Comparison of ENCODE assay signal across 14 cellular contexts in the genomic region with DNA sequence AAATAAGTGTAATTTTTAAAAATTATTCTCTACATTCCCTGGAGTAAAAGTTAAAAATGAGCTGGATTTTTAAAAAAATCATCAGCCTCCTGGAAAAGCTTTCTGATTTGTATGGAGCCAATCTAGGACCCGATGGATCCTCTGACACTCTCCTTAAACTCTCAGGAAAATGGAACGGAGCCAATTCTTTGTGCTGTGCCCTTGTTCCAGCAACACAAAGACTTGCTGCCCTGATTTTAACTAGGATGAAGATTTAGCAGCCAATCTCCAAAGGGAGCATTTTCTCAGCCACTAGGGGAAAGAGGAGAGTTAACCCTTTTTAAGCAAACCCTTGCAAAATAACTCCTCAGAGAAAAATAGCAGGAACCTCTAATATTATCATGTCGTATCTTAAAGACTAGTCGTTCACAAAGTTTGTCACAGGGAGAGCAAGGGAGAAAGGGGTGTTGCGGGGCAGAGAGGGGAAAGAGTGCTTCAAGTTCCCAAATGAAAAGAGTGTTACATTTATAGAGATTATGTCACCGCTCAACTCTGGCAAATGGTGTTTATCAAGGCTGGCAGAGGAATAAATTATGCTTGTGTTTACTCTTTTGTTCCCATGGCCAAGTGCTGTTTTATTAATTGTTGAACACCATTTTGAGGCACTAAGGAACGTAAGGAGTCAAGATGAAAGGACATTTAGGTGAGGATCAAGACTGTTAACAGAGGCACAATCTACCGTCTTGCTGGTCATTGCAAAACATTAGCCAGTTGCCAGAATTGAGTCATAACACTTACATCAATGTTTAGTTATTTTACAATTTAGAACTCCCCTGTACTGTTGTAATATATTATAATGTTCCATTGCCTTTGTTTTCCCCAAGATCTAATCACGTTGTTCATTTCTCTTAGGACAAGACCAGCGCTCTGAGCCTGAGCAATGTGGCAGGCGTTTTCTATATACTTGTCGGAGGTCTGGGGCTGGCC.
DNase-seq lines count a peak whose midpoint lies in the region; TF ChIP-seq lines count a peak whose summit lies in the region.
"Had no signal": no experiment of that assay in that cellular context is flagged by ENCODE, and none has a peak within 500 bp of the region (broad histone marks: within the 10 kb centered on the region; RNA-seq: fewer than 3 reads in every experiment).

No MANE protein-coding gene starts in this region.

- no peak overlapping the region for H3K4me3 Mint-ChIP-seq in chondrocyte (ENCODE audit: unreplicated experiment)
- H3K4me3 Mint-ChIP-seq in CD14-positive monocyte, result no peak overlapping the region

- H3K9me3 ChIP-seq in tibial artery (no peaks in the 10 kb centered on the region), prostate gland (no peaks in the 10 kb centered on the region)
- H3K9me3 ChIP-seq: upper lobe of right lung had no signal

- peaks cover 3% of the 10 kb centered on the region for H3K27me3 Mint-ChIP-seq in chondrocyte (ENCODE audit: low read depth)
- H3K27me3 Mint-ChIP-seq in CD14-positive monocyte (ENCODE audit: low read depth in 3 of 3), result peaks cover 0 to 3% (median 2%) of the 10 kb centered on the region in 3 donors
- H3K27me3 Mint-ChIP-seq: progenitor cell of endocrine pancreas had no signal

- H3K27me3 ChIP-seq in tibial artery (no peaks in the 10 kb centered on the region), prostate gland (replicated peaks; ENCODE audit: insufficient read depth) (no peaks in the 10 kb centered on the region)
- H3K27me3 ChIP-seq: upper lobe of right lung had no signal

- WGBS in prostate gland, result 37% methylated on average over 12 of the region's 12 CpGs

- H3K27ac Mint-ChIP-seq in chondrocyte (ENCODE audit: unreplicated experiment), result no peak overlapping the region
- no peak overlapping the region for H3K27ac Mint-ChIP-seq in CD14-positive monocyte
- H3K27ac Mint-ChIP-seq: progenitor cell of endocrine pancreas had no signal

- peak overlapping the region; percentile 28 to 41 for H3K27ac ChIP-seq in tibial artery
- H3K27ac ChIP-seq in prostate gland, result no peak overlapping the region
- H3K27ac ChIP-seq: upper lobe of right lung had no signal

- H3K36me3 ChIP-seq in tibial artery (no peaks in the 10 kb centered on the region), prostate gland (no peaks in the 10 kb centered on the region)
- H3K36me3 ChIP-seq: upper lobe of right lung had no signal

- H3K4me3 ChIP-seq in tibial artery (no peak overlapping the region), prostate gland (no peak overlapping the region)
- H3K4me3 ChIP-seq: lung, upper lobe of right lung had no signal

- peaks cover 1% of the 10 kb centered on the region for H3K4me1 Mint-ChIP-seq in chondrocyte (ENCODE audit: low read depth)
- no peaks in the 10 kb centered on the region for H3K4me1 Mint-ChIP-seq in CD14-positive monocyte

- H3K9me3 Mint-ChIP-seq in chondrocyte (ENCODE audit: low read depth) (no peaks in the 10 kb centered on the region), CD14-positive monocyte (peaks cover 0 to 5% (median 0%) of the 10 kb centered on the region in 7 donors)

- DNase-seq in NCI-H748 (lab: John Stamatoyannopoulos, UW; ENCODE audit: unreplicated experiment), result peak; percentile 2
- DNase-seq in NCI-H748 treated with DMSO at 0.1 percent for 48 hours (lab: John Stamatoyannopoulos, UW), result no peak
- peak; percentile 7 for DNase-seq in cerebellar cortex (ENCODE audit: low spot score)
- DNase-seq in iris pigment epithelial cell (ENCODE audit: low read depth), result peak; percentile 14
- no peak for DNase-seq in tibial artery
- DNase-seq in chondrocyte (ENCODE audit: low spot score), result no peak
- DNase-seq in CD14-positive monocyte (ENCODE audit: low spot score), result no peak
- DNase-seq in prostate gland (ENCODE audit: low spot score), result no peak
- DNase-seq: activated CD4-positive, alpha-beta T cell treated with anti-CD3 and anti-CD28 coated beads, Interleukin-2, amount 50 U/mL, for 1 hour; cortex of kidney; NCI-H1694; upper lobe of right lung had no signal

- H3K4me1 ChIP-seq in tibial artery (no peaks in the 10 kb centered on the region), prostate gland (replicated peaks) (no peaks in the 10 kb centered on the region)
- H3K4me1 ChIP-seq: upper lobe of right lung had no signal

- H3K36me3 Mint-ChIP-seq in chondrocyte (ENCODE audit: low read depth) (no peaks in the 10 kb centered on the region), CD14-positive monocyte (no peaks in the 10 kb centered on the region)

- no peak for TF ChIP-seq CTCF in tibial artery (IDR thresholded peaks at IDR 0.05)
- no peak for TF ChIP-seq CTCF in chondrocyte (IDR thresholded peaks at IDR 0.05)
- no peak for TF ChIP-seq CTCF in CD14-positive monocyte (IDR thresholded peaks at IDR 0.05)
- TF ChIP-seq CTCF in prostate gland (IDR thresholded peaks at IDR 0.05), result no peak

- intact Hi-C loops in tibial artery (cut with DNase I; ENCODE audit: low total_unique reads), result no loop called here
- intact Hi-C loops in CD14-positive monocyte (cut with micrococcal nuclease), result no loop called here
- intact Hi-C loops in prostate gland (cut with DNase I), result no loop called here

- TF ChIP-seq POLR2A in prostate gland (IDR thresholded peaks at IDR 0.05), result no peak

Comparison
In these comparisons a context has a peak if more than half of its experiments do, and no peak if none do; other contexts are left out.
1. DNase-seq: peak in NCI-H748 (single experiment), cerebellar cortex (single experiment) and iris pigment epithelial cell (single experiment); none in NCI-H748 treated with DMSO at 0.1 percent for 48 hours (single experiment), tibial artery (0 of 2), chondrocyte (single experiment), CD14-positive monocyte (single experiment) and prostate gland (single experiment).
2. H3K27ac ChIP-seq: peak in tibial artery (2 of 2); none in prostate gland (0 of 2).